In genomic region chr7:857661-858060, GRCh38 we compare ENCODE assay signal across 23 cellular contexts.
"Had no signal": no experiment of that assay in that cellular context is flagged by ENCODE, and none has a peak within 500 bp of the region (broad histone marks: within the 10 kb centered on the region; RNA-seq: fewer than 3 reads in every experiment).

No MANE protein-coding gene starts in this region.

- H3K4me3 ChIP-seq: colonic mucosa, sigmoid colon, thoracic aorta, vagina had no signal

- H3K9me3 Mint-ChIP-seq: activated naive CD8-positive, alpha-beta T cell treated with anti-CD3 and anti-CD28 coated beads for 36 hours; endodermal cell; nephron; type B pancreatic cell; WTC11 had no signal

- H3K27ac Mint-ChIP-seq: activated CD4-positive, alpha-beta T cell treated with anti-CD3 and anti-CD28 coated beads for 36 hours; activated naive CD8-positive, alpha-beta T cell treated with anti-CD3 and anti-CD28 coated beads for 36 hours; endodermal cell; nephron had no signal

- H3K27me3 Mint-ChIP-seq: activated CD4-positive, alpha-beta T cell treated with anti-CD3 and anti-CD28 coated beads for 36 hours; activated naive CD8-positive, alpha-beta T cell treated with anti-CD3 and anti-CD28 coated beads for 36 hours; type B pancreatic cell had no signal

- DNase-seq: activated CD4-positive, alpha-beta T cell treated with anti-CD3 and anti-CD28 coated beads for 36 hours; activated CD4-positive, alpha-beta T cell treated with anti-CD3 and anti-CD28 coated beads, Interleukin-2, amount 50 U/mL, for 4 hours; activated CD8-positive, alpha-beta memory T cell treated with anti-CD3 and anti-CD28 coated beads for 24 hours; activated CD8-positive, alpha-beta memory T cell treated with anti-CD3 and anti-CD28 coated beads, Interleukin-2, amount 50 U/mL, for 4 hours; activated naive CD4-positive, alpha-beta T cell treated with Interleukin-2 at 50 U/mL for 16 hours; activated naive CD8-positive, alpha-beta T cell treated with anti-CD3 and anti-CD28 coated beads for 36 hours; activated T-cell treated with anti-CD3 and anti-CD28 coated beads, Interleukin-2, amount 50 U/mL, for 48 hours; colonic mucosa; endodermal cell; foreskin fibroblast; kidney glomerular epithelial cell; left ventricle myocardium superior; nucleus accumbens; retina; sigmoid colon; stimulated activated CD4-positive, alpha-beta T cell treated with anti-CD3 and anti-CD28 coated beads, Interleukin-4, amount 100 ng/mL, for 1 hour; stimulated activated naive CD4-positive, alpha-beta T cell; T-helper 1 cell had no signal

- H3K4me1 ChIP-seq: colonic mucosa, sigmoid colon, vagina had no signal

- H3K27ac ChIP-seq: colonic mucosa, sigmoid colon, thoracic aorta, vagina had no signal

- H3K27me3 ChIP-seq: colonic mucosa, sigmoid colon, vagina had no signal

- H3K9me3 ChIP-seq: colonic mucosa, sigmoid colon, thoracic aorta, vagina had no signal

- H3K4me1 Mint-ChIP-seq: activated CD4-positive, alpha-beta T cell treated with anti-CD3 and anti-CD28 coated beads for 36 hours; activated naive CD8-positive, alpha-beta T cell treated with anti-CD3 and anti-CD28 coated beads for 36 hours; endodermal cell; nephron; WTC11 had no signal

- ATAC-seq: activated CD4-positive, alpha-beta T cell treated with anti-CD3 and anti-CD28 coated beads for 36 hours; left ventricle myocardium superior; WTC11 had no signal

- H3K4me3 Mint-ChIP-seq: activated CD4-positive, alpha-beta T cell treated with anti-CD3 and anti-CD28 coated beads for 36 hours; activated naive CD8-positive, alpha-beta T cell treated with anti-CD3 and anti-CD28 coated beads for 36 hours; endodermal cell; nephron; type B pancreatic cell; WTC11 had no signal
